8 cellular contexts compared by ENCODE assay signal in the genomic region with DNA sequence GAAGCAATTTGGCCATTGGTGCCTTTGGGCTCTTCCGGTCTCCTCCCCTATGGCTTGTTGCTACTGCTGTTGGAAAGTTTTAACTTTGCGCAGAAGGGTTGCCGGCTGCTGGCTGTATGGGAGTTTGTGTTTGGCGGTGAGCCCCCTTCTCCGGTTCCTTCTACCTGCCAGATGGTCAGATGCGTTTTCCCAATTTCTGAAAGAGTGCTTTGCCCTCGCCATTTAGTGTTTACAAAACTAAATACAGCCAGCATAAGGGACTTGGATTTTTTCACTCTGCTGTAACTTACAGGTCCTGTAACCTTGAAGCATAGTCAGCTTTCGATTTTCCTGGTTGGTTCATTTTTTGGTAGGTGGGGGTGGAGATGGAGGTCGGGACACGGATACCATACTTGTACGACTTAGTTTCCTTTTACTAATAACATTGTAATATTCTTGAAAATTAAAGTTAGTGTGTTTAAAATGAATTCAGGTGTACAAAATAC. TPM values are rescaled to one million over a fixed set of nuclear protein-coding genes. Genes with fewer than 3 reads are reported as not detected.
A peak's percentile ranks its signal among the peaks of the same experiment; 100 is the strongest.
DNase-seq lines count a peak whose midpoint lies in the region; ATAC-seq and TF ChIP-seq lines count a peak whose summit lies in the region.

No MANE protein-coding gene starts in this region.

- peaks cover 0 to 48% (median 21%) of the 10 kb centered on the region in 9 donors for H3K4me1 ChIP-seq in heart right ventricle
- peaks cover 7% of the 10 kb centered on the region for H3K4me1 ChIP-seq in rectal smooth muscle tissue (ENCODE audit: control insufficient read depth, insufficient read depth, low read length)

- intact Hi-C loops in activated T-helper 1 cell treated with anti-CD3 and anti-CD28 coated beads, Interleukin-12 subunit alpha, Interleukin-12 subunit beta, Interleukin-2, Interleukin-4 antibody, amounts not matched to agents 30 ng/mL and 10 ng/mL and 1 ng/mL, durations not matched to agents 14 hours and 24 hours and 36 hours (cut with micrococcal nuclease) = loop anchor here (1.0 to 5.0 kb wide), 8 partner anchors 19 to 1387 kb away; a partner anchor contains a TSS
- intact Hi-C loops in heart right ventricle (cut with DNase I) = loop anchor here in 7 of 10 donors (1.0 to 5.0 kb wide), 4 partner anchors 19 to 45 kb away; a partner anchor contains a TSS

- no peaks in the 10 kb centered on the region for H3K27me3 ChIP-seq in GM06990 (replicated peaks; ENCODE audit: control insufficient read depth, insufficient read depth, low read length)
- H3K27me3 ChIP-seq in heart right ventricle = no peaks in the 10 kb centered on the region
- H3K27me3 ChIP-seq in rectal smooth muscle tissue (ENCODE audit: control insufficient read depth, insufficient read depth, low read length) = no peaks in the 10 kb centered on the region

- peak overlapping the region; percentile 93 for H3K4me3 ChIP-seq in GM06990 (replicated peaks; ENCODE audit: low read depth, low read length)
- peak overlapping the region; percentile 49 to 92 (median 74) for H3K4me3 ChIP-seq in heart right ventricle
- peak overlapping the region; percentile 66 for H3K4me3 ChIP-seq in rectal smooth muscle tissue (ENCODE audit: low read length)

- peak overlapping the region; percentile 67 for H3K9ac ChIP-seq in rectal smooth muscle tissue (ENCODE audit: low read length)

- H3K27ac ChIP-seq in heart right ventricle (peak overlapping the region; percentile 83 to 100 (median 98)), rectal smooth muscle tissue (ENCODE audit: low read depth, low read length) (peak overlapping the region; percentile 91)

- no peaks in the 10 kb centered on the region for H3K27me3 Mint-ChIP-seq in activated T-helper 1 cell treated with anti-CD3 and anti-CD28 coated beads, Interleukin-12 subunit alpha, Interleukin-12 subunit beta, Interleukin-2, Interleukin-4 antibody, amounts not matched to agents 30 ng/mL and 10 ng/mL and 1 ng/mL, durations not matched to agents 14 hours and 24 hours and 36 hours (ENCODE audit: insufficient read depth)

- H3K4me1 Mint-ChIP-seq in activated T-helper 1 cell treated with anti-CD3 and anti-CD28 coated beads, Interleukin-12 subunit alpha, Interleukin-12 subunit beta, Interleukin-2, Interleukin-4 antibody, amounts not matched to agents 30 ng/mL and 10 ng/mL and 1 ng/mL, durations not matched to agents 14 hours and 24 hours and 36 hours (ENCODE audit: low read depth) = peaks cover 42% of the 10 kb centered on the region

- no peaks in the 10 kb centered on the region for H3K9me3 ChIP-seq in heart right ventricle

- H3K4me3 Mint-ChIP-seq in activated T-helper 1 cell treated with anti-CD3 and anti-CD28 coated beads, Interleukin-12 subunit alpha, Interleukin-12 subunit beta, Interleukin-2, Interleukin-4 antibody, amounts not matched to agents 30 ng/mL and 10 ng/mL and 1 ng/mL, durations not matched to agents 14 hours and 24 hours and 36 hours = peak overlapping the region; percentile 99

- peaks cover 8% of the 10 kb centered on the region for H3K36me3 Mint-ChIP-seq in activated T-helper 1 cell treated with anti-CD3 and anti-CD28 coated beads, Interleukin-12 subunit alpha, Interleukin-12 subunit beta, Interleukin-2, Interleukin-4 antibody, amounts not matched to agents 30 ng/mL and 10 ng/mL and 1 ng/mL, durations not matched to agents 14 hours and 24 hours and 36 hours (ENCODE audit: low read depth)

- TF ChIP-seq CTCF in GM06990 (IDR thresholded peaks at IDR 0.05; ENCODE audit: insufficient read depth, low read length, poor library complexity, severe bottlenecking) (no peak), heart right ventricle (IDR thresholded peaks at IDR 0.05) (no peak)

- H3K36me3 ChIP-seq in GM06990 (ENCODE audit: control insufficient read depth, insufficient read depth, low read length) = no peaks in the 10 kb centered on the region; the same call in none of the 2 replicates
- H3K36me3 ChIP-seq in heart right ventricle = peaks cover 0 to under 1% (median 0%) of the 10 kb centered on the region in 9 donors
- no peaks in the 10 kb centered on the region for H3K36me3 ChIP-seq in rectal smooth muscle tissue (ENCODE audit: control insufficient read depth, insufficient read depth, low read length)

- peak overlapping the region; percentile 100 for H3K27ac Mint-ChIP-seq in activated T-helper 1 cell treated with anti-CD3 and anti-CD28 coated beads, Interleukin-12 subunit alpha, Interleukin-12 subunit beta, Interleukin-2, Interleukin-4 antibody, amounts not matched to agents 30 ng/mL and 10 ng/mL and 1 ng/mL, durations not matched to agents 14 hours and 24 hours and 36 hours

- 1% methylated on average over 11 of the region's 11 CpGs for WGBS in heart right ventricle, 2 donors

- DNase-seq in GM06990 (ENCODE audit: extremely low read depth, insufficient read length) = no peak
- peak; percentile 73 for DNase-seq in HPDE6-E6E7 (ENCODE audit: extremely low spot score)
- no peak for DNase-seq in activated T-helper 1 cell treated with anti-CD3 and anti-CD28 coated beads, Interleukin-12 subunit alpha, Interleukin-12 subunit beta, Interleukin-2, Interleukin-4 antibody, amounts not matched to agents 30 ng/mL and 10 ng/mL and 1 ng/mL, durations not matched to agents 14 hours and 24 hours and 36 hours (ENCODE audit: low spot score)
- no peak for DNase-seq in heart right ventricle
- no peak for DNase-seq in CD1c-positive myeloid dendritic cell (ENCODE audit: extremely low spot score)
- no peak for DNase-seq in effector CD4-positive, alpha-beta T cell

- ATAC-seq in GM21447 (IDR thresholded peaks at IDR 0.05; ENCODE audit: unreplicated experiment) (peak; percentile 39), heart right ventricle (peak; percentile 60 to 86 (median 78))

- no peaks in the 10 kb centered on the region for H3K9me3 Mint-ChIP-seq in activated T-helper 1 cell treated with anti-CD3 and anti-CD28 coated beads, Interleukin-12 subunit alpha, Interleukin-12 subunit beta, Interleukin-2, Interleukin-4 antibody, amounts not matched to agents 30 ng/mL and 10 ng/mL and 1 ng/mL, durations not matched to agents 14 hours and 24 hours and 36 hours

RNA-seq across cellular contexts. Expression of a gene that starts 0.6 kb away (rescaled TPM):
- 26.9 and 28.8 TPM in 2 replicates for total RNA-seq in activated T-helper 1 cell treated with anti-CD3 and anti-CD28 coated beads, Interleukin-12 subunit alpha, Interleukin-12 subunit beta, Interleukin-2, Interleukin-4 antibody, amounts not matched to agents 30 ng/mL and 10 ng/mL and 1 ng/mL, durations not matched to agents 14 hours and 24 hours and 36 hours
- total RNA-seq in heart right ventricle = 10 to 100 TPM; 25.5 to 44.1 (median 33.0) TPM
- 10 to 100 TPM; 19.8 to 29.0 TPM for polyA plus RNA-seq in heart right ventricle

RNA-seq across cellular contexts. Expression of a gene that starts 19.1 kb away (rescaled TPM):
- 247 and 268 TPM in 2 replicates for total RNA-seq in activated T-helper 1 cell treated with anti-CD3 and anti-CD28 coated beads, Interleukin-12 subunit alpha, Interleukin-12 subunit beta, Interleukin-2, Interleukin-4 antibody, amounts not matched to agents 30 ng/mL and 10 ng/mL and 1 ng/mL, durations not matched to agents 14 hours and 24 hours and 36 hours
- total RNA-seq in heart right ventricle = 100 to 1,000 TPM; 132 to 162 (median 151) TPM
- polyA plus RNA-seq in heart right ventricle = 100 to 1,000 TPM; 103 to 206 TPM

RNA-seq across cellular contexts. Expression of a gene that starts 45.7 kb away (rescaled TPM):
- total RNA-seq in activated T-helper 1 cell treated with anti-CD3 and anti-CD28 coated beads, Interleukin-12 subunit alpha, Interleukin-12 subunit beta, Interleukin-2, Interleukin-4 antibody, amounts not matched to agents 30 ng/mL and 10 ng/mL and 1 ng/mL, durations not matched to agents 14 hours and 24 hours and 36 hours = 811 and 821 TPM in 2 replicates
- 100 to 1,000 TPM; 104 to 175 (median 135) TPM for total RNA-seq in heart right ventricle
- 100 to 1,000 TPM in 1 of 2 donors, 10 to 100 TPM in 1; 83.5 to 176 TPM for polyA plus RNA-seq in heart right ventricle

RNA-seq across cellular contexts. Expression of a gene that starts 46.2 kb away (rescaled TPM):
- 325 and 343 TPM in 2 replicates for total RNA-seq in activated T-helper 1 cell treated with anti-CD3 and anti-CD28 coated beads, Interleukin-12 subunit alpha, Interleukin-12 subunit beta, Interleukin-2, Interleukin-4 antibody, amounts not matched to agents 30 ng/mL and 10 ng/mL and 1 ng/mL, durations not matched to agents 14 hours and 24 hours and 36 hours
- 100 to 1,000 TPM in 6 of 10 donors, 10 to 100 TPM in 4; 73.7 to 157 (median 103) TPM for total RNA-seq in heart right ventricle
- 100 to 1,000 TPM; 202 to 217 TPM for polyA plus RNA-seq in heart right ventricle
